In the genomic region with DNA sequence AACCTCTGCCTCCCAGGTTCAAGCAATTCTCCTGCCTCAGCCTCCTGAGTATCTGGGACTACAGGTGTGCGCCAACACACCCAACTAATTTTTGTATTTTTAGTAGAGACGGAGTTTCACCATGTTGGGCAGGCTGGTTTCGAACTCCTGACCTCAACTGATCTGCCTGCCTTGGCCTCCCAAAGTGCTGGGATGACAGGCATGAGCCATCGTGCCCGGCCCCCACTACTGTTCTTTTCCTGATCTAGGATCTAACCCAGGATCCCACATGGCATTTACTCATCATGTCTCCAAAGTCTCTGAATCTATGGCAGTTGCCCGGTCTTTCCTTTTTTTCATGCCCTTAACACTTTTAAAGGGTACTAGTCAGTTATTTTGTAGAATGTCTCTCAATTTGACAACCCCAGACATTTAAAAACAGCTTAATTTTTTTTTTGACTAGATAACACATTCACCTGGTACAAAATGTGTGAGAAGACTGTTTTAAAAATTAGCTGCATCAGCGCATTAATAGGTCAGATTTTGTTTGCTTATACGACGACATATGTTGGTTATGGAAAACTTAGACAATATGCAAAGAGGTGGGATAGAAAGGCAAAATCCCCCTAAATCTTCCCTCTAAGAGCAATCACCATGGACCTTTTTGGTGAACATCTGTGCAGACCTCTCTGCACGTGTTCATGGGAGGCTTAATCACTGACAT, we compare ENCODE assay signal across 19 cellular contexts. TPM values are rescaled to one million over a fixed set of nuclear protein-coding genes. Genes with fewer than 3 reads are reported as not detected.
DNase-seq lines count a peak whose midpoint lies in the region; ATAC-seq and TF ChIP-seq lines count a peak whose summit lies in the region.
"Had no signal": no experiment of that assay in that cellular context is flagged by ENCODE, and none has a peak within 500 bp of the region (broad histone marks: within the 10 kb centered on the region; RNA-seq: fewer than 3 reads in every experiment).

No MANE protein-coding gene starts in this region.

- peak overlapping the region; percentile 58 for H3K27ac Mint-ChIP-seq in stimulated activated effector memory CD8-positive, alpha-beta T cell treated with anti-CD3 and anti-CD28 coated beads, Interleukin-12 subunit alpha, Interleukin-12 subunit beta, amount 100 ng/mL, for 72 hours
- H3K27ac Mint-ChIP-seq in activated CD4-positive, alpha-beta T cell treated with anti-CD3 and anti-CD28 coated beads for 36 hours = no peak overlapping the region
- H3K27ac Mint-ChIP-seq: activated CD8-positive, alpha-beta T cell treated with anti-CD3 and anti-CD28 coated beads for 36 hours; CD8-positive, alpha-beta T cell; GM23338 had no signal

- no peak for TF ChIP-seq CTCF in gastroesophageal sphincter (IDR thresholded peaks at IDR 0.05)
- no peak for TF ChIP-seq CTCF in BE2C (IDR thresholded peaks at IDR 0.05; ENCODE audit: low read depth, low read length)

- DNase-seq in right cardiac atrium (peak in 2 of 3 donors; percentile 27 to 43), Right ventricle myocardium superior (no peak), BE2C (no peak), NCI-H226 (no peak)
- no peak for DNase-seq in stimulated activated effector memory CD8-positive, alpha-beta T cell treated with anti-CD3 and anti-CD28 coated beads, Interleukin-12 subunit alpha, Interleukin-12 subunit beta, amount 100 ng/mL, for 72 hours (ENCODE audit: low spot score in 2 of 2)
- no peak for DNase-seq in activated CD4-positive, alpha-beta T cell treated with anti-CD3 and anti-CD28 coated beads for 36 hours
- DNase-seq: activated CD8-positive, alpha-beta T cell treated with anti-CD3 and anti-CD28 coated beads for 36 hours; activated T-cell treated with anti-CD3 and anti-CD28 coated beads, Interleukin-2, amount 50 U/mL, for 48 hours; CD8-positive, alpha-beta T cell; hippocampal formation; KG1; NCI-H1105; stimulated activated CD4-positive, alpha-beta T cell treated with anti-CD3 and anti-CD28 coated beads, Interleukin-4, amount 100 ng/mL, for 24 hours had no signal

- H3K4me3 ChIP-seq in right cardiac atrium (ENCODE audit: low read length) = no peak overlapping the region
- no peak overlapping the region for H3K4me3 ChIP-seq in gastroesophageal sphincter
- H3K4me3 ChIP-seq in BE2C (ENCODE audit: low read depth, low read length) = no peak overlapping the region
- H3K4me3 ChIP-seq: GM23338 had no signal

- 84% methylated on average over 10 of the region's 10 CpGs for WGBS in right cardiac atrium
- WGBS in gastroesophageal sphincter (ENCODE audit: low coverage in 1 of 2), 2 donors = 69 to 90% methylated on average over 8 to 10 of the region's 10 CpGs

- no peaks in the 10 kb centered on the region for H3K9me3 Mint-ChIP-seq in stimulated activated effector memory CD8-positive, alpha-beta T cell treated with anti-CD3 and anti-CD28 coated beads, Interleukin-12 subunit alpha, Interleukin-12 subunit beta, amount 100 ng/mL, for 72 hours
- H3K9me3 Mint-ChIP-seq in activated CD4-positive, alpha-beta T cell treated with anti-CD3 and anti-CD28 coated beads for 36 hours (ENCODE audit: low read depth) = no peaks in the 10 kb centered on the region
- H3K9me3 Mint-ChIP-seq: activated CD8-positive, alpha-beta T cell treated with anti-CD3 and anti-CD28 coated beads for 36 hours; activated naive CD4-positive, alpha-beta T cell treated with anti-CD3 and anti-CD28 coated beads, Interleukin-2, amount 50 U/mL, for 72 hours; CD8-positive, alpha-beta T cell; GM23338 had no signal

- no peaks in the 10 kb centered on the region for H3K27me3 Mint-ChIP-seq in activated CD4-positive, alpha-beta T cell treated with anti-CD3 and anti-CD28 coated beads for 36 hours
- H3K27me3 Mint-ChIP-seq: activated CD8-positive, alpha-beta T cell treated with anti-CD3 and anti-CD28 coated beads for 36 hours had no signal

- TF ChIP-seq EP300 in gastroesophageal sphincter (IDR thresholded peaks at IDR 0.05) = no peak

- intact Hi-C loops in right cardiac atrium (cut with DNase I) (loop anchor here in 3 of 4 donors (2.0 to 5.0 kb wide), 3 partner anchors 41 to 74 kb away; no protein-coding TSS in a partner anchor), Right ventricle myocardium superior (cut with DNase I) (no loop called here)
- intact Hi-C loops in activated CD4-positive, alpha-beta T cell treated with anti-CD3 and anti-CD28 coated beads for 36 hours (cut with DNase I, micrococcal nuclease) = loop anchor here in 1 of 2 experiments (5.0 kb wide), 1 partner anchor 174 kb away; a partner anchor contains a TSS

- no peak for ATAC-seq in right cardiac atrium
- ATAC-seq in Right ventricle myocardium superior (ENCODE audit: poor library complexity) = no peak
- ATAC-seq in gastroesophageal sphincter = no peak
- ATAC-seq in stimulated activated effector memory CD8-positive, alpha-beta T cell treated with anti-CD3 and anti-CD28 coated beads, Interleukin-12 subunit alpha, Interleukin-12 subunit beta, amount 100 ng/mL, for 72 hours = no peak
- no peak for ATAC-seq in HG02642 (IDR thresholded peaks at IDR 0.05; ENCODE audit: poor library complexity, unreplicated experiment)
- no peak for ATAC-seq in activated CD4-positive, alpha-beta T cell treated with anti-CD3 and anti-CD28 coated beads for 36 hours
- ATAC-seq: activated CD8-positive, alpha-beta T cell treated with anti-CD3 and anti-CD28 coated beads for 36 hours; activated naive CD4-positive, alpha-beta T cell treated with anti-CD3 and anti-CD28 coated beads, Interleukin-2, amount 50 U/mL, for 72 hours; CD8-positive, alpha-beta T cell; GM23338; sciatic nerve had no signal

- H3K4me1 ChIP-seq in right cardiac atrium (ENCODE audit: control insufficient read depth, insufficient read depth, low read length) (peaks cover 12% of the 10 kb centered on the region), gastroesophageal sphincter (peaks cover 7 to 98% (median 66%) of the 10 kb centered on the region in 3 donors), BE2C (peaks cover 5% of the 10 kb centered on the region; the same call in 1 of the 2 replicates)

- H3K27ac ChIP-seq in right cardiac atrium (ENCODE audit: low read length) (peak overlapping the region; percentile 50), gastroesophageal sphincter (peak overlapping the region; percentile 90 to 98 (median 94))

- H3K36me3 Mint-ChIP-seq in stimulated activated effector memory CD8-positive, alpha-beta T cell treated with anti-CD3 and anti-CD28 coated beads, Interleukin-12 subunit alpha, Interleukin-12 subunit beta, amount 100 ng/mL, for 72 hours = peaks cover 7% of the 10 kb centered on the region
- no peaks in the 10 kb centered on the region for H3K36me3 Mint-ChIP-seq in activated CD4-positive, alpha-beta T cell treated with anti-CD3 and anti-CD28 coated beads for 36 hours (ENCODE audit: low read depth)
- H3K36me3 Mint-ChIP-seq: activated naive CD4-positive, alpha-beta T cell treated with anti-CD3 and anti-CD28 coated beads, Interleukin-2, amount 50 U/mL, for 72 hours had no signal

- CTCF ChIA-PET in activated CD4-positive, alpha-beta T cell treated with anti-CD3 and anti-CD28 coated beads for 36 hours (lab: Charles Lee) = interaction anchor here (0.6 to 11.8 kb wide), 3 partner anchors 80 to 121 kb away, joined by 3 to 276 read pairs (median 3); no protein-coding TSS in a partner anchor

- no peaks in the 10 kb centered on the region for H3K9me3 ChIP-seq in right cardiac atrium (ENCODE audit: control insufficient read depth, low read length)
- no peaks in the 10 kb centered on the region for H3K9me3 ChIP-seq in gastroesophageal sphincter
- H3K9me3 ChIP-seq in BE2C = no peaks in the 10 kb centered on the region

- H3K36me3 ChIP-seq in gastroesophageal sphincter = peaks cover 0 to 98% of the 10 kb centered on the region in 2 donors
- H3K36me3 ChIP-seq in BE2C = no peaks in the 10 kb centered on the region

- H3K4me1 Mint-ChIP-seq in stimulated activated effector memory CD8-positive, alpha-beta T cell treated with anti-CD3 and anti-CD28 coated beads, Interleukin-12 subunit alpha, Interleukin-12 subunit beta, amount 100 ng/mL, for 72 hours = peaks cover 37% of the 10 kb centered on the region
- peaks cover 12% of the 10 kb centered on the region for H3K4me1 Mint-ChIP-seq in activated CD4-positive, alpha-beta T cell treated with anti-CD3 and anti-CD28 coated beads for 36 hours
- H3K4me1 Mint-ChIP-seq: brain, GM23338 had no signal

- no peak overlapping the region for H3K4me3 Mint-ChIP-seq in stimulated activated effector memory CD8-positive, alpha-beta T cell treated with anti-CD3 and anti-CD28 coated beads, Interleukin-12 subunit alpha, Interleukin-12 subunit beta, amount 100 ng/mL, for 72 hours
- H3K4me3 Mint-ChIP-seq in activated CD4-positive, alpha-beta T cell treated with anti-CD3 and anti-CD28 coated beads for 36 hours = no peak overlapping the region
- H3K4me3 Mint-ChIP-seq: activated CD8-positive, alpha-beta T cell treated with anti-CD3 and anti-CD28 coated beads for 36 hours; brain; CD8-positive, alpha-beta T cell; GM23338 had no signal

- POLR2A ChIA-PET in activated CD4-positive, alpha-beta T cell treated with anti-CD3 and anti-CD28 coated beads for 36 hours (lab: Charles Lee) = no interaction called here

- H3K27me3 ChIP-seq in right cardiac atrium (ENCODE audit: control insufficient read depth, insufficient read depth) (no peaks in the 10 kb centered on the region), gastroesophageal sphincter (no peaks in the 10 kb centered on the region), BE2C (no peaks in the 10 kb centered on the region)

- TF ChIP-seq POLR2A in gastroesophageal sphincter (IDR thresholded peaks at IDR 0.05) = no peak

RNA-seq across cellular contexts. Expression of a gene that starts 46.5 kb away (rescaled TPM):
- total RNA-seq in right cardiac atrium = 100 to 1,000 TPM; 146 to 246 (median 172) TPM
- 153 TPM for polyA plus RNA-seq in right cardiac atrium
- 155 TPM for total RNA-seq in Right ventricle myocardium superior
- 100 to 1,000 TPM; 293 to 539 (median 457) TPM for total RNA-seq in gastroesophageal sphincter
- polyA plus RNA-seq in BE2C (2012; ENCODE audit: insufficient read depth, insufficient read length, low read depth) = 41.8 TPM
- total RNA-seq in activated CD4-positive, alpha-beta T cell treated with anti-CD3 and anti-CD28 coated beads for 36 hours = 10 to 100 TPM; 34.7 to 44.5 TPM

RNA-seq across cellular contexts. Expression of a gene that starts 55.6 kb away (rescaled TPM):
- total RNA-seq in right cardiac atrium = 1,000 to 10,000 TPM in 3 of 4 donors, 100 to 1,000 TPM in 1; 949 to 1,838 (median 1,489) TPM
- polyA plus RNA-seq in right cardiac atrium = 1,813 TPM
- 837 TPM for total RNA-seq in Right ventricle myocardium superior
- 1,000 to 10,000 TPM; 2,362 to 3,466 (median 3,146) TPM for total RNA-seq in gastroesophageal sphincter
- polyA plus RNA-seq in BE2C (2012; ENCODE audit: insufficient read depth, insufficient read length, low read depth) = 2.2 TPM
- total RNA-seq in activated CD4-positive, alpha-beta T cell treated with anti-CD3 and anti-CD28 coated beads for 36 hours = 1 to 10 TPM; 1.7 to 1.9 TPM

Comparison
In these comparisons a context has a peak if more than half of its experiments do, and no peak if none do; other contexts are left out.
1. DNase-seq: peak in right cardiac atrium (2 of 3); none in Right ventricle myocardium superior (single experiment), stimulated activated effector memory CD8-positive, alpha-beta T cell treated with anti-CD3 and anti-CD28 coated beads, Interleukin-12 subunit alpha, Interleukin-12 subunit beta, amount 100 ng/mL, for 72 hours (0 of 2), BE2C (single experiment), NCI-H226 (single experiment) and activated CD4-positive, alpha-beta T cell treated with anti-CD3 and anti-CD28 coated beads for 36 hours (single experiment).
2. RNA of a gene that starts 55.6 kb away (total RNA-seq): 2,362 to 3,466 TPM in gastroesophageal sphincter, 949 to 1,838 TPM in right cardiac atrium and 837 TPM in Right ventricle myocardium superior (single experiment); 1.7 to 1.9 TPM in activated CD4-positive, alpha-beta T cell treated with anti-CD3 and anti-CD28 coated beads for 36 hours; every median in the first group is over 100 times any median in the second.